In genomic region chr3:68049781-68050180, GRCh38 we compare ENCODE assay signal across 28 cellular contexts.
"Had no signal": no experiment of that assay in that cellular context is flagged by ENCODE, and none has a peak within 500 bp of the region (broad histone marks: within the 10 kb centered on the region; RNA-seq: fewer than 3 reads in every experiment).

No MANE protein-coding gene starts in this region.

- H3K27me3 ChIP-seq: colonic mucosa, dorsolateral prefrontal cortex, esophagus muscularis mucosa, esophagus squamous epithelium, foreskin keratinocyte, gastrocnemius medialis, gastroesophageal sphincter, heart right ventricle had no signal

- H3K27ac ChIP-seq: colonic mucosa, coronary artery, epithelial cell of prostate, esophagus muscularis mucosa, esophagus squamous epithelium, foreskin keratinocyte, gastrocnemius medialis, gastroesophageal sphincter, heart left ventricle, heart right ventricle had no signal

- DNase-seq: colonic mucosa; cortex of kidney; dermis blood vessel endothelial cell; dorsolateral prefrontal cortex; effector CD4-positive, alpha-beta T cell; effector CD8-positive, alpha-beta T cell; effector memory CD4-positive, alpha-beta T cell; effector memory CD8-positive, alpha-beta T cell; endodermal cell; erythroblast; esophagus squamous epithelium; foreskin fibroblast; foreskin keratinocyte; foreskin melanocyte; gastrocnemius medialis; glutamatergic neuron; head of caudate nucleus; heart left ventricle; heart right ventricle had no signal

- H3K4me3 ChIP-seq: colonic mucosa, coronary artery, dorsolateral prefrontal cortex, esophagus muscularis mucosa, esophagus squamous epithelium, gastrocnemius medialis, gastroesophageal sphincter, heart left ventricle, heart right ventricle had no signal

- H3K4me1 ChIP-seq: colonic mucosa, esophagus muscularis mucosa, esophagus squamous epithelium, foreskin keratinocyte, gastrocnemius medialis, gastroesophageal sphincter, heart left ventricle, heart right ventricle had no signal

- H3K9me3 ChIP-seq: colonic mucosa, esophagus muscularis mucosa, esophagus squamous epithelium, gastrocnemius medialis, gastroesophageal sphincter, heart left ventricle, heart right ventricle had no signal

- ATAC-seq: effector memory CD8-positive, alpha-beta T cell; esophagus mucosa; foreskin keratinocyte; gastrocnemius medialis; gastroesophageal sphincter; heart left ventricle; heart right ventricle had no signal

- H3K36me3 ChIP-seq: colonic mucosa, esophagus muscularis mucosa, esophagus squamous epithelium, gastrocnemius medialis, gastroesophageal sphincter, heart left ventricle, heart right ventricle had no signal

- FAIRE-seq: colon, endometrium, endothelial cell of umbilical vein, frontal cortex had no signal
